ENCODE assay signal across 13 cellular contexts in genomic region chr11:114073506-114074381, GRCh38. TPM values are rescaled to one million over a fixed set of nuclear protein-coding genes. Genes with fewer than 3 reads are reported as not detected.
DNase-seq lines count a peak whose midpoint lies in the region; ATAC-seq, FAIRE-seq and TF ChIP-seq lines count a peak whose summit lies in the region.
"Had no signal": no experiment of that assay in that cellular context is flagged by ENCODE, and none has a peak within 500 bp of the region (broad histone marks: within the 10 kb centered on the region; RNA-seq: fewer than 3 reads in every experiment).

No MANE protein-coding gene starts in this region.

- H3K27me3 ChIP-seq in Peyer's patch = no peaks in the 10 kb centered on the region
- H3K27me3 ChIP-seq in bronchial epithelial cell (ENCODE audit: control insufficient read depth, insufficient read depth, low read length) = peaks cover 7% of the 10 kb centered on the region
- no peaks in the 10 kb centered on the region for H3K27me3 ChIP-seq in sigmoid colon

- CTCF ChIA-PET in HEK293 (lab: Yijun Ruan, JAX) = no interaction called here

- TF ChIP-seq CTCF in HEK293 (tag by site-specific recombination; IDR thresholded peaks at IDR 0.05) (no peak), Peyer's patch (IDR thresholded peaks at IDR 0.05) (no peak), bronchial epithelial cell (IDR thresholded peaks at IDR 0.05; ENCODE audit: insufficient read depth, low read length, severe bottlenecking) (no peak), sigmoid colon (IDR thresholded peaks at IDR 0.05) (no peak)

- POLR2A ChIA-PET in HEK293 (lab: Yijun Ruan, JAX) = interaction anchor here (0.6 to 1.5 kb wide), 2 partner anchors 14 to 74 kb away, joined by 3 read pairs; no protein-coding TSS in a partner anchor

- TF ChIP-seq POLR2A in Peyer's patch (IDR thresholded peaks at IDR 0.05) = no peak
- TF ChIP-seq POLR2A in sigmoid colon (IDR thresholded peaks at IDR 0.05) = no peak

- ATAC-seq in GM18498 (IDR thresholded peaks at IDR 0.05; ENCODE audit: unreplicated experiment) (no peak), HG03342 (IDR thresholded peaks at IDR 0.05; ENCODE audit: unreplicated experiment) (no peak)

- WGBS in sigmoid colon, 2 donors = 82 to 92% methylated on average over 16 of the region's 16 CpGs

- intact Hi-C loops in sigmoid colon (cut with DNase I) = no loop called here

- no peak overlapping the region for H3K4me3 ChIP-seq in HEK293 (ENCODE audit: low read depth, low read length)
- H3K4me3 ChIP-seq in Peyer's patch = peak overlapping the region in 1 of 4 donors; percentile 4
- no peak overlapping the region for H3K4me3 ChIP-seq in bronchial epithelial cell (ENCODE audit: low read depth, low read length)
- H3K4me3 ChIP-seq in sigmoid colon = peak overlapping the region in 1 of 4 donors; percentile 4
- H3K4me3 ChIP-seq: SJSA1 had no signal

- TF ChIP-seq EP300 in sigmoid colon (IDR thresholded peaks at IDR 0.05) = no peak

- H3K27ac ChIP-seq in HEK293 (ENCODE audit: extremely low read depth, low read depth, low read length) (no peak overlapping the region), Peyer's patch (peak overlapping the region in 3 of 4 donors; percentile 15 to 40 (median 40)), sigmoid colon (peak overlapping the region in 1 of 4 donors; percentile 80)
- H3K27ac ChIP-seq: epithelial cell of prostate, SJSA1 had no signal

- FAIRE-seq in bronchial epithelial cell (lab: Jason Lieb, UNC) = peak; percentile 40

- H3K4me1 ChIP-seq in HEK293 (ENCODE audit: control insufficient read depth, insufficient read depth, low read length) = peaks cover 24% of the 10 kb centered on the region
- H3K4me1 ChIP-seq in Peyer's patch = peaks cover 0 to 51% (median 12%) of the 10 kb centered on the region in 4 donors
- H3K4me1 ChIP-seq in sigmoid colon = peaks cover 0 to 96% (median 95%) of the 10 kb centered on the region in 4 donors
- H3K4me1 ChIP-seq: SJSA1 had no signal

- H3K9me3 ChIP-seq in HEK293 (ENCODE audit: control insufficient read depth, insufficient read depth, low read depth, low read length) (no peaks in the 10 kb centered on the region), Peyer's patch (no peaks in the 10 kb centered on the region), sigmoid colon (no peaks in the 10 kb centered on the region)
- H3K9me3 ChIP-seq: SJSA1 had no signal

- DNase-seq in Peyer's patch (no peak), bronchial epithelial cell (ENCODE audit: low read depth) (no peak), sigmoid colon (peak; percentile 64), globus pallidus (ENCODE audit: low spot score) (no peak), anterior cingulate cortex (lab: John Stamatoyannopoulos, UW) (no peak)
- DNase-seq: kidney glomerular epithelial cell, NCI-H2171 had no signal

- no peaks in the 10 kb centered on the region for H3K36me3 ChIP-seq in HEK293 (ENCODE audit: control insufficient read depth in 2 of 2, insufficient read depth in 1 of 2, low read length in 2 of 2)
- peaks cover 0 to 47% (median 0%) of the 10 kb centered on the region in 3 donors for H3K36me3 ChIP-seq in Peyer's patch
- H3K36me3 ChIP-seq in bronchial epithelial cell (ENCODE audit: control insufficient read depth, insufficient read depth, low read length) = peaks cover 6% of the 10 kb centered on the region
- H3K36me3 ChIP-seq in sigmoid colon = peaks cover 28 to 94% (median 42%) of the 10 kb centered on the region in 4 donors
- H3K36me3 ChIP-seq: SJSA1 had no signal

TF ChIP-seq in HEK293, 187 proteins besides CTCF, POLR2A, EP300 and RAD21:
- TF ChIP-seq KLF16 (tag by site-specific recombination; IDR thresholded peaks at IDR 0.05) (no peak), OSR2 (tag by site-specific recombination; IDR thresholded peaks at IDR 0.05) (0 out of 2 replicates have a peak, but pooled peaks have one; percentile 19), ZNF350 (tag by site-specific recombination; IDR thresholded peaks at IDR 0.05) (no peak)
TF ChIP-seq in HEK293: peak in this region for 1.

RNA-seq across cellular contexts. Expression of gene ZBTB16, which starts 14.2 kb away (rescaled TPM):
- 100 to 1,000 TPM in 3 of 4 donors, 10 to 100 TPM in 1; 84.8 to 257 (median 155) TPM for total RNA-seq in Peyer's patch
- 3.1 and 3.2 TPM in 2 replicates for total RNA-seq in bronchial epithelial cell
- 100 to 1,000 TPM in 3 of 4 donors, 10 to 100 TPM in 1; 99.5 to 197 (median 129) TPM for total RNA-seq in sigmoid colon
- 10 to 100 TPM in 2 of 3 donors, 1 to 10 TPM in 1; 9.9 to 34.4 (median 11.4) TPM for polyA plus RNA-seq in sigmoid colon
- total RNA-seq: Daoy, SJSA1 had no signal

Comparison
In these comparisons a context has a peak if more than half of its experiments do, and no peak if none do; other contexts are left out.
1. RNA of gene ZBTB16, which starts 14.2 kb away (total RNA-seq): 84.8 to 257 TPM in Peyer's patch and 99.5 to 197 TPM in sigmoid colon; 3.1 to 3.2 TPM in bronchial epithelial cell; every median in the first group is over 10 times any median in the second.